Comparison of ENCODE assay signal across 22 cellular contexts in genomic region chr1:114660250-114660649, GRCh38. TPM values are rescaled to one million over a fixed set of nuclear protein-coding genes. Genes with fewer than 3 reads are reported as not detected.
DNase-seq lines count a peak whose midpoint lies in the region; ATAC-seq, FAIRE-seq and TF ChIP-seq lines count a peak whose summit lies in the region.
"Had no signal": no experiment of that assay in that cellular context is flagged by ENCODE, and none has a peak within 500 bp of the region (broad histone marks: within the 10 kb centered on the region; RNA-seq: fewer than 3 reads in every experiment).

No MANE protein-coding gene starts in this region.

- no peaks in the 10 kb centered on the region for H3K36me3 ChIP-seq in K562 (ENCODE audit: control insufficient read depth, insufficient read depth, low read length)
- H3K36me3 ChIP-seq: BE2C had no signal

- in situ Hi-C loops in K562 (cut with MboI): no loop called here

- no peak for TF ChIP-seq EP300 in K562 (IDR thresholded peaks at IDR 0.05; ENCODE audit: low read length)

- intact Hi-C loops in K562 (cut with micrococcal nuclease): no loop called here

- H3K9me1 ChIP-seq in K562 (ENCODE audit: control insufficient read depth, insufficient read depth, low read length): no peaks in the 10 kb centered on the region

- H3K4me3 Mint-ChIP-seq in progenitor cell of endocrine pancreas (ENCODE audit: low read depth): no peak overlapping the region
- H3K4me3 Mint-ChIP-seq: CD4-positive, CD25-positive, alpha-beta regulatory T cell; CD8-positive, alpha-beta memory T cell; H9 had no signal

- FAIRE-seq in K562 (lab: Jason Lieb, UNC): peak; percentile 52
- FAIRE-seq: A204.1, G401.6, GM19239, H1 had no signal

- no peak for TF ChIP-seq RAD21 in K562 (CRISPR knock-in tag; conservative IDR thresholded peaks at IDR 0.05 in 1 of 2, IDR thresholded peaks at IDR 0.05 in 1 of 2)

- H3K36me3 Mint-ChIP-seq in progenitor cell of endocrine pancreas (ENCODE audit: insufficient read depth): no peaks in the 10 kb centered on the region
- H3K36me3 Mint-ChIP-seq: CD4-positive, CD25-positive, alpha-beta regulatory T cell; CD8-positive, alpha-beta memory T cell had no signal

- H2AFZ ChIP-seq in K562 (ENCODE audit: low read depth, low read length): no peak overlapping the region

- H3K4me1 ChIP-seq in K562 (replicated peaks in 1 of 2; ENCODE audit: control insufficient read depth in 2 of 2, insufficient read depth in 2 of 2, low read length in 2 of 2): no peaks in the 10 kb centered on the region
- H3K4me1 ChIP-seq: BE2C had no signal

- H3K27ac Mint-ChIP-seq in progenitor cell of endocrine pancreas: peak overlapping the region; percentile 18
- H3K27ac Mint-ChIP-seq: CD4-positive, CD25-positive, alpha-beta regulatory T cell; H9 had no signal

- no peaks in the 10 kb centered on the region for H4K20me1 ChIP-seq in K562 (replicated peaks; ENCODE audit: control insufficient read depth, insufficient read depth, low read length)

- H3K4me3 ChIP-seq in K562 (no peak overlapping the region), fibroblast of the aortic adventitia (ENCODE audit: low read depth, low read length) (no peak overlapping the region)

- H3K4me2 ChIP-seq in K562 (ENCODE audit: insufficient read depth, low read length): no peak overlapping the region

- CTCF ChIA-PET in K562 (lab: Yijun Ruan, JAX; ENCODE audit: low intra/inter-chr PET ratio): no interaction called here

- TF ChIP-seq POLR2A in K562 (conservative IDR thresholded peaks at IDR 0.05): no peak

- no peaks in the 10 kb centered on the region for H3K9me3 ChIP-seq in K562 (replicated peaks; ENCODE audit: control insufficient read depth, insufficient read depth, low read depth, low read length)
- H3K9me3 ChIP-seq: BE2C had no signal

- H3K4me1 Mint-ChIP-seq in progenitor cell of endocrine pancreas (ENCODE audit: low read depth): peaks cover 19% of the 10 kb centered on the region
- H3K4me1 Mint-ChIP-seq: CD4-positive, CD25-positive, alpha-beta regulatory T cell; CD8-positive, alpha-beta memory T cell; H9 had no signal

- no peaks in the 10 kb centered on the region for H3K79me2 ChIP-seq in K562 (ENCODE audit: control insufficient read depth, insufficient read depth, low read length)

- TF ChIP-seq CTCF in K562 (IDR thresholded peaks at IDR 0.05 in 2 of 3, conservative IDR thresholded peaks at IDR 0.05 in 1 of 3; ENCODE audit: insufficient read depth in 2 of 3, low read depth in 1 of 3, low read length in 3 of 3) (no peak), fibroblast of the aortic adventitia (IDR thresholded peaks at IDR 0.05; ENCODE audit: insufficient read depth, low read length) (no peak), progenitor cell of endocrine pancreas (IDR thresholded peaks at IDR 0.05; ENCODE audit: unreplicated experiment) (no peak)

- no peak overlapping the region for H3K9ac ChIP-seq in K562 (ENCODE audit: insufficient read depth in 1 of 2, low read depth in 2 of 2, low read length in 2 of 2)

- DNase-seq in K562 (ENCODE audit: extremely low read depth in 1 of 4, low spot score in 3 of 4) (no peak), fibroblast of the aortic adventitia (ENCODE audit: low read depth) (peak; percentile 3), progenitor cell of endocrine pancreas (ENCODE audit: low spot score, unreplicated experiment) (no peak), superior temporal gyrus (ENCODE audit: extremely low spot score) (no peak), germinal center (ENCODE audit: low spot score) (no peak)
- DNase-seq in stimulated activated CD4-positive, alpha-beta T cell treated with anti-CD3 and anti-CD28 coated beads, Interleukin-15, amount 100 ng/mL, for 24 hours: no peak
- DNase-seq: ACHN; BE2C; C1 segment of cervical spinal cord; CD4-positive, CD25-positive, alpha-beta regulatory T cell; CD8-positive, alpha-beta memory T cell; COR-L47; DMS 273 treated with DMSO at 0.1 percent for 48 hours; DMS53; H9 had no signal

- no peak overlapping the region for H3K27ac ChIP-seq in K562 (ENCODE audit: extremely low read depth, low read depth, low read length)
- H3K27ac ChIP-seq: HL-60 had no signal

- H3K9me3 Mint-ChIP-seq in progenitor cell of endocrine pancreas (ENCODE audit: low read depth): no peaks in the 10 kb centered on the region
- H3K9me3 Mint-ChIP-seq: CD8-positive, alpha-beta memory T cell; H9 had no signal

- ATAC-seq in K562: peak; percentile 40
- no peak for ATAC-seq in GM18867 (IDR thresholded peaks at IDR 0.05; ENCODE audit: unreplicated experiment)

- H3K27me3 Mint-ChIP-seq in progenitor cell of endocrine pancreas: no peaks in the 10 kb centered on the region

- WGBS in K562 (ENCODE audit: insufficient coverage, low coverage, missing lambda C conversion rate): 2% methylated on average over 2 of the region's 2 CpGs

- peaks cover 10 to 15% of the 10 kb centered on the region in 2 experiments; a peak in 3 of 5 replicates for H3K27me3 ChIP-seq in K562 (ENCODE audit: control insufficient read depth in 2 of 2, insufficient read depth in 2 of 2, low read length in 2 of 2)

- BruUV-seq in K562 (replicated peaks; lab: Mats Ljungman, UMichigan): no TSS peak

- POLR2A ChIA-PET in K562 (lab: Yijun Ruan, JAX): interaction anchor here (0.9 to 1.2 kb wide), 3 partner anchors 9 to 14 kb away, joined by 4 to 6 read pairs (median 4); no protein-coding TSS in a partner anchor

TF ChIP-seq in K562, 482 proteins besides CTCF, POLR2A, EP300 and RAD21 (continues in another document):
- TF ChIP-seq ZNF830 (CRISPR knock-in tag; IDR thresholded peaks at IDR 0.05): no peak

RNA-seq across cellular contexts. Expression of gene DENND2C, which starts 9.6 kb away (rescaled TPM):
- total RNA-seq in K562 (2011; cell fraction: chromatin; rRNA removed; ENCODE audit: low replicate concordance): 0.14 and 0.28 TPM in 2 replicates
- total RNA-seq in K562 (2011; cell fraction: nucleolus; rRNA removed): not detected in 2 replicates
- 0.22 and 0.23 TPM in 2 replicates for total RNA-seq in K562 (2011; cell fraction: nucleoplasm; rRNA removed)
- total RNA-seq in K562 (2014; rRNA removed) (0.16 and 0.23 TPM in 2 replicates), K562 (2014; rRNA removed; fragmentation: Illumina TruSeq; extraction: Trizol) (0.25 and 0.35 TPM in 2 replicates), K562 (2015; rRNA removed; fragmentation: Illumina TruSeq; extraction: Trizol) (0.14 and 0.15 TPM in 2 replicates), K562 (2021) (0.11 TPM in 2 replicates), fibroblast of the aortic adventitia (ENCODE audit: low replicate concordance) (4.8 and 5.3 TPM in 2 replicates), progenitor cell of endocrine pancreas (10.4 and 10.6 TPM in 2 replicates)
- polyA plus RNA-seq in K562 (2011; rRNA removed) (0.03 and 0.15 TPM in 2 replicates), K562 (2014; fragmentation: Illumina TruSeq; extraction: Trizol) (0.10 and 0.15 TPM in 2 replicates), K562 (2014; fragmentation: Nextera tagmentation; extraction: Ambion mirVana) (under 1 TPM; 0.03 to 0.20 TPM), K562 (2014; rRNA removed) (0.04 and 0.07 TPM in 2 replicates)
- 0.01 and 0.03 TPM in 2 replicates for polyA plus RNA-seq in K562 (2011; cell fraction: cytosol; rRNA removed)
- 0.06 TPM in 1 of 2 replicates, not detected in the other for polyA plus RNA-seq in K562 (2011; cell fraction: nucleus; rRNA removed)
- polyA plus RNA-seq in K562 (2012): 0.14 and 0.17 TPM in 2 replicates
- 0.21 and 0.28 TPM in 2 replicates for polyA minus RNA-seq in K562 (2011; rRNA and poly(A)+ RNA removed)
- 0.19 TPM in 1 of 2 replicates, not detected in the other for polyA minus RNA-seq in K562 (2011; cell fraction: cytosol; rRNA and poly(A)+ RNA removed)
- polyA minus RNA-seq in K562 (2011; cell fraction: nucleus; rRNA and poly(A)+ RNA removed): under 0.01 TPM in 1 of 2 replicates, not detected in the other

RNA-seq across cellular contexts. Expression of gene AMPD1, which starts 35.1 kb away (rescaled TPM):
- total RNA-seq in K562 (2011; cell fraction: chromatin; rRNA removed; ENCODE audit: low replicate concordance): 0.63 TPM in 1 of 2 replicates, not detected in the other
- not detected in 2 replicates for total RNA-seq in K562 (2011; cell fraction: nucleolus; rRNA removed)
- total RNA-seq in K562 (2011; cell fraction: nucleoplasm; rRNA removed): not detected in 2 replicates
- total RNA-seq in K562 (2014; rRNA removed) (not detected in 2 replicates), K562 (2014; rRNA removed; fragmentation: Illumina TruSeq; extraction: Trizol) (not detected in 2 replicates), K562 (2015; rRNA removed; fragmentation: Illumina TruSeq; extraction: Trizol) (not detected in 2 replicates), K562 (2021) (not detected in 2 replicates), fibroblast of the aortic adventitia (ENCODE audit: low replicate concordance) (not detected in 2 replicates), progenitor cell of endocrine pancreas (not detected in 2 replicates)
- polyA plus RNA-seq in K562 (2011; rRNA removed) (0.04 and 0.08 TPM in 2 replicates), K562 (2014; fragmentation: Illumina TruSeq; extraction: Trizol) (not detected in 2 replicates), K562 (2014; fragmentation: Nextera tagmentation; extraction: Ambion mirVana) (not detected), K562 (2014; rRNA removed) (0.17 TPM in 1 of 2 replicates, not detected in the other)
- 0.04 TPM in 1 of 2 replicates, not detected in the other for polyA plus RNA-seq in K562 (2011; cell fraction: cytosol; rRNA removed)
- polyA plus RNA-seq in K562 (2011; cell fraction: nucleus; rRNA removed): 0.04 TPM in 1 of 2 replicates, not detected in the other
- polyA plus RNA-seq in K562 (2012): not detected in 2 replicates
- polyA minus RNA-seq in K562 (2011; rRNA and poly(A)+ RNA removed): not detected in 2 replicates
- not detected in 2 replicates for polyA minus RNA-seq in K562 (2011; cell fraction: cytosol; rRNA and poly(A)+ RNA removed)
- not detected in 2 replicates for polyA minus RNA-seq in K562 (2011; cell fraction: nucleus; rRNA and poly(A)+ RNA removed)
- total RNA-seq: CD8-positive, alpha-beta memory T cell; H1; H9; HT1080 had no signal
- polyA plus RNA-seq: CD4-positive, CD25-positive, alpha-beta regulatory T cell; CD8-positive, alpha-beta memory T cell; H1 had no signal

RNA-seq across cellular contexts. Expression of gene NRAS, which starts 56.3 kb away (rescaled TPM):
- total RNA-seq in K562 (2011; cell fraction: chromatin; rRNA removed; ENCODE audit: low replicate concordance): 6.6 and 16.1 TPM in 2 replicates
- 6.3 and 6.6 TPM in 2 replicates for total RNA-seq in K562 (2011; cell fraction: nucleolus; rRNA removed)
- total RNA-seq in K562 (2011; cell fraction: nucleoplasm; rRNA removed): 13.1 and 23.9 TPM in 2 replicates
- total RNA-seq in K562 (2014; rRNA removed): 48.8 and 54.0 TPM in 2 replicates
- total RNA-seq in K562 (2014; rRNA removed; fragmentation: Illumina TruSeq; extraction: Trizol): 94.5 and 107 TPM in 2 replicates
- 75.7 and 84.1 TPM in 2 replicates for total RNA-seq in K562 (2015; rRNA removed; fragmentation: Illumina TruSeq; extraction: Trizol)
- total RNA-seq in K562 (2021): 60.3 and 60.6 TPM in 2 replicates
- 56.1 and 76.7 TPM in 2 replicates for polyA plus RNA-seq in K562 (2011; rRNA removed)
- 18.1 and 33.5 TPM in 2 replicates for polyA plus RNA-seq in K562 (2011; cell fraction: cytosol; rRNA removed)
- polyA plus RNA-seq in K562 (2011; cell fraction: nucleus; rRNA removed): 7.7 and 9.0 TPM in 2 replicates
- 43.0 and 46.9 TPM in 2 replicates for polyA plus RNA-seq in K562 (2012)
- polyA plus RNA-seq in K562 (2014; fragmentation: Illumina TruSeq; extraction: Trizol): 64.2 and 75.4 TPM in 2 replicates
- 10 to 100 TPM; 58.2 to 79.7 TPM for polyA plus RNA-seq in K562 (2014; fragmentation: Nextera tagmentation; extraction: Ambion mirVana)
- polyA plus RNA-seq in K562 (2014; rRNA removed): 40.7 and 49.0 TPM in 2 replicates
- polyA minus RNA-seq in K562 (2011; rRNA and poly(A)+ RNA removed): 132 and 140 TPM in 2 replicates
- polyA minus RNA-seq in K562 (2011; cell fraction: cytosol; rRNA and poly(A)+ RNA removed): 35.5 and 51.2 TPM in 2 replicates
- 7.1 and 13.3 TPM in 2 replicates for polyA minus RNA-seq in K562 (2011; cell fraction: nucleus; rRNA and poly(A)+ RNA removed)
- 27.1 and 80.1 TPM in 2 replicates for total RNA-seq in fibroblast of the aortic adventitia (ENCODE audit: low replicate concordance)
- 58.9 and 59.1 TPM in 2 replicates for total RNA-seq in progenitor cell of endocrine pancreas
